Comparison of ENCODE assay signal across 11 cellular contexts in genomic region chr7:144960763-144961162, GRCh38.
"Had no signal": no experiment of that assay in that cellular context is flagged by ENCODE, and none has a peak within 500 bp of the region (broad histone marks: within the 10 kb centered on the region; RNA-seq: fewer than 3 reads in every experiment).

No MANE protein-coding gene starts in this region.

- H3K9me3 ChIP-seq: HAP-1 had no signal

- DNase-seq: GM23248, GOT3, H7, H9, HCEC 1CT, HFFc6 had no signal

- H3K27ac ChIP-seq: GM23248 had no signal

- H3K4me3 ChIP-seq: GM23248, GM23338, HAP-1 had no signal

- H3K4me1 ChIP-seq: HAP-1 had no signal

- FAIRE-seq: H1, H54 had no signal

- ATAC-seq: GM23338, HCT116 had no signal

- H2AFZ ChIP-seq: GM23248 had no signal

- H3K9ac ChIP-seq: GM23248 had no signal

- H3K36me3 ChIP-seq: HAP-1 had no signal

- H3K4me2 ChIP-seq: GM23338 had no signal
